Comparison of ENCODE assay signal across 8 cellular contexts in genomic region chr3:45035441-45036301, GRCh38. TPM values are rescaled to one million over a fixed set of nuclear protein-coding genes. Genes with fewer than 3 reads are reported as not detected.
DNase-seq lines count a peak whose midpoint lies in the region; ATAC-seq and TF ChIP-seq lines count a peak whose summit lies in the region.

No MANE protein-coding gene starts in this region.

- no peaks in the 10 kb centered on the region for H3K4me1 ChIP-seq in urinary bladder (ENCODE audit: insufficient read depth)

- no peaks in the 10 kb centered on the region for H3K36me3 Mint-ChIP-seq in natural killer cell treated with Interleukin-12 subunit alpha and Interleukin-12 subunit beta and Interleukin-15 and Interleukin-18, amount 100 ng/mL, for 72 hours

- no peak overlapping the region for H3K27ac ChIP-seq in urinary bladder (ENCODE audit: low read depth)

- H3K27ac Mint-ChIP-seq in natural killer cell treated with Interleukin-12 subunit alpha and Interleukin-12 subunit beta and Interleukin-15 and Interleukin-18, amount 100 ng/mL, for 72 hours: peak overlapping the region in 1 of 2 donors; percentile 70

- H3K4me3 Mint-ChIP-seq in natural killer cell treated with Interleukin-12 subunit alpha and Interleukin-12 subunit beta and Interleukin-15 and Interleukin-18, amount 100 ng/mL, for 72 hours: peak overlapping the region; percentile 81

- no peak for DNase-seq in BJ (ENCODE audit: low read depth)
- peak; percentile 46 for DNase-seq in activated CD4-positive, alpha-beta T cell treated with anti-CD3 and anti-CD28 coated beads for 48 hours
- DNase-seq in epithelial cell of esophagus (ENCODE audit: low read depth): peak; percentile 39
- DNase-seq in natural killer cell treated with Interleukin-12 subunit alpha and Interleukin-12 subunit beta and Interleukin-15 and Interleukin-18, amount 100 ng/mL, for 72 hours (ENCODE audit: low spot score): peak; percentile 58
- no peak for DNase-seq in OCI-M2 (lab: John Stamatoyannopoulos, UW; ENCODE audit: unreplicated experiment)
- no peak for DNase-seq in GM10266 (ENCODE audit: extremely low spot score)

- H3K9me3 Mint-ChIP-seq in natural killer cell treated with Interleukin-12 subunit alpha and Interleukin-12 subunit beta and Interleukin-15 and Interleukin-18, amount 100 ng/mL, for 72 hours: no peaks in the 10 kb centered on the region

- H3K36me3 ChIP-seq in BJ (ENCODE audit: control insufficient read depth, insufficient read depth, low read length) (0 out of 2 replicates have a peak, but pooled peaks cover 1% of the 10 kb centered on the region), urinary bladder (ENCODE audit: insufficient read depth) (no peaks in the 10 kb centered on the region)

- no peak for ATAC-seq in natural killer cell treated with Interleukin-12 subunit alpha and Interleukin-12 subunit beta and Interleukin-15 and Interleukin-18, amount 100 ng/mL, for 72 hours
- ATAC-seq in GM21423 (IDR thresholded peaks at IDR 0.05; ENCODE audit: unreplicated experiment): no peak

- peaks cover 35 to 39% of the 10 kb centered on the region in 2 donors for H3K4me1 Mint-ChIP-seq in natural killer cell treated with Interleukin-12 subunit alpha and Interleukin-12 subunit beta and Interleukin-15 and Interleukin-18, amount 100 ng/mL, for 72 hours (ENCODE audit: low read depth in 2 of 2)

- CTCF ChIA-PET in BJ (lab: Yijun Ruan, JAX): interaction anchor here (0.6 to 7.9 kb wide), 21 partner anchors 8 to 624 kb away, joined by 3 to 81 read pairs (median 6); no protein-coding TSS in a partner anchor

- TF ChIP-seq CTCF in BJ (IDR thresholded peaks at IDR 0.05; ENCODE audit: insufficient read depth, low read depth, low read length) (no peak), epithelial cell of esophagus (IDR thresholded peaks at IDR 0.05; ENCODE audit: insufficient read depth, low read depth, low read length, missing control alignments) (peak; percentile 2), GM10266 (IDR thresholded peaks at IDR 0.05; ENCODE audit: control insufficient read depth, insufficient read depth, low read depth, missing control alignments) (no peak)

- H3K27me3 Mint-ChIP-seq in natural killer cell treated with Interleukin-12 subunit alpha and Interleukin-12 subunit beta and Interleukin-15 and Interleukin-18, amount 100 ng/mL, for 72 hours: peaks cover 6 to 13% of the 10 kb centered on the region in 2 donors

- POLR2A ChIA-PET in BJ (lab: Charles Lee): interaction anchor here (0.7 kb wide), 1 partner anchor 23 kb away, joined by 3 read pairs; no protein-coding TSS in a partner anchor

- WGBS in urinary bladder: 29% methylated on average over 64 of the region's 64 CpGs

- no peaks in the 10 kb centered on the region for H3K27me3 ChIP-seq in BJ (ENCODE audit: control insufficient read depth, insufficient read depth, low read length)

- H3K4me3 ChIP-seq in BJ (ENCODE audit: low read depth, low read length): peak overlapping the region; percentile 37
- H3K4me3 ChIP-seq in epithelial cell of esophagus (ENCODE audit: low read length): peak overlapping the region; percentile 34
- peak overlapping the region; percentile 16 for H3K4me3 ChIP-seq in urinary bladder (ENCODE audit: low read depth, low read length)

RNA-seq across cellular contexts. Expression of gene CLEC3B, which starts 9.6 kb away (rescaled TPM):
- polyA plus RNA-seq in BJ (2011; rRNA removed) (18.2 and 22.3 TPM in 2 replicates), urinary bladder (219 TPM)
- polyA minus RNA-seq in BJ (2011; rRNA and poly(A)+ RNA removed): 0.57 and 1.8 TPM in 2 replicates
- total RNA-seq in natural killer cell treated with Interleukin-12 subunit alpha and Interleukin-12 subunit beta and Interleukin-15 and Interleukin-18, amount 100 ng/mL, for 72 hours: not detected
- 89.4 TPM for total RNA-seq in urinary bladder

RNA-seq across cellular contexts. Expression of gene EXOSC7, which starts 59.6 kb away (rescaled TPM):
- polyA plus RNA-seq in BJ (2011; rRNA removed) (45.4 and 50.6 TPM in 2 replicates), urinary bladder (32.5 TPM)
- 16.6 and 26.7 TPM in 2 replicates for polyA minus RNA-seq in BJ (2011; rRNA and poly(A)+ RNA removed)
- total RNA-seq in natural killer cell treated with Interleukin-12 subunit alpha and Interleukin-12 subunit beta and Interleukin-15 and Interleukin-18, amount 100 ng/mL, for 72 hours: 10 to 100 TPM; 50.7 to 75.7 TPM
- total RNA-seq in urinary bladder: 33.4 TPM

RNA-seq across cellular contexts. Expression of gene ZDHHC3, which starts 59.7 kb away (rescaled TPM):
- polyA plus RNA-seq in BJ (2011; rRNA removed) (134 and 198 TPM in 2 replicates), urinary bladder (44.7 TPM)
- polyA minus RNA-seq in BJ (2011; rRNA and poly(A)+ RNA removed): 115 and 186 TPM in 2 replicates
- 100 to 1,000 TPM in 1 of 2 donors, 10 to 100 TPM in 1; 63.8 to 122 TPM for total RNA-seq in natural killer cell treated with Interleukin-12 subunit alpha and Interleukin-12 subunit beta and Interleukin-15 and Interleukin-18, amount 100 ng/mL, for 72 hours
- total RNA-seq in urinary bladder: 56.1 TPM

Comparison
In these comparisons a context has a peak if more than half of its experiments do, and no peak if none do; other contexts are left out.
1. DNase-seq: peak in activated CD4-positive, alpha-beta T cell treated with anti-CD3 and anti-CD28 coated beads for 48 hours (single experiment), epithelial cell of esophagus (single experiment) and natural killer cell treated with Interleukin-12 subunit alpha and Interleukin-12 subunit beta and Interleukin-15 and Interleukin-18, amount 100 ng/mL, for 72 hours (single experiment); none in BJ (single experiment), OCI-M2 (single experiment) and GM10266 (single experiment).
2. RNA of gene CLEC3B, which starts 9.6 kb away (total RNA-seq): 89.4 TPM in urinary bladder (single experiment); not detected in natural killer cell treated with Interleukin-12 subunit alpha and Interleukin-12 subunit beta and Interleukin-15 and Interleukin-18, amount 100 ng/mL, for 72 hours; every median in the first group is over 10 times any median in the second.
3. Peak in every context shown above with its lines, with median percentiles within 50 percentile points of each other: H3K4me3 ChIP-seq.